Comparison of ENCODE assay signal across 8 cellular contexts in the genomic region with DNA sequence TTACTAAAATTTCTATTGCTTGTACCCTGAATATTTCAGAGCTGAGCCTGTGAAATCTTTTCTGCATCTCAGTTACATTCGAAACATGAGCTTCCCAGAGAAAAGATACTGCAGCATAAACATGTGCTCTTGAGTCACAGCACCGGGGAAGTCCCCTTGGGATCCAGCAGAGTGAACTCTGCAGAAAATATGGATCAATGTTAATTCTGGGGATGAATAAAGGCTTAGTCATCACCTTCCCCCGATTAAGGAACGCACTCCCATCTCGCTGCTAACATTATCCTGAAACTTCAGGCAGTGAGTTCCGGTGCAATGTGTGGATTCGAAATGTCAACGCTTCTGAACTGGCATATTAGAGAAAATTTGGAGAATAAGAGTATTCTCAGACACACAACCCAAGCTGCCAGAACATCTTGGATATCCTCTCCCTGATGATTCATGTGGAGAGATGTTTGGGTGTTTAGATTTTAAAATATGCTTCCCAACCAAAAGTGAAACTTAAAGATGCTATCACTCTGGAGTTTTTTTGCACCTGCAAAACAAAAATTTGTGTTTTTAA.
DNase-seq lines count a peak whose midpoint lies in the region; ATAC-seq, FAIRE-seq and TF ChIP-seq lines count a peak whose summit lies in the region.

No MANE protein-coding gene starts in this region.

- POLR2A ChIA-PET in PC-9 (lab: Charles Lee; ENCODE audit: unreplicated experiment) (interaction anchor here (0.5 to 0.8 kb wide), 3 partner anchors 40 to 216 kb away, joined by 3 to 6 read pairs (median 3); no protein-coding TSS in a partner anchor), endothelial cell of umbilical vein (lab: Charles Lee) (no interaction called here)

- dilution Hi-C loops in endothelial cell of umbilical vein (cut with MboI; ENCODE audit: extremely low pct_ligation_motif_present, low sequenced_read_pairs): no loop called here

- TF ChIP-seq POLR2A in endothelial cell of umbilical vein (IDR thresholded peaks at IDR 0.05; ENCODE audit: low read depth, low read length): no peak

- H3K27ac ChIP-seq in PC-9 (peak overlapping the region; percentile 96), endothelial cell of umbilical vein (ENCODE audit: insufficient read depth, low read depth, low read length) (peak overlapping the region; percentile 71)

- no peak overlapping the region for H2AFZ ChIP-seq in PC-9
- no peak overlapping the region for H2AFZ ChIP-seq in endothelial cell of umbilical vein (ENCODE audit: low read depth, low read length)

- H3K9me3 Mint-ChIP-seq in nephron progenitor cell: no peaks in the 10 kb centered on the region

- peak overlapping the region; percentile 62 for H3K9ac ChIP-seq in endothelial cell of umbilical vein (replicated peaks; ENCODE audit: extremely low read depth, insufficient read depth, low read length)

- DNase-seq in EH (ENCODE audit: low read depth) (peak; percentile 96), PC-9 (peak; percentile 49 to 89), endothelial cell of umbilical vein (ENCODE audit: low read depth, low spot score) (peak; percentile 89), occipital lobe (lab: John Stamatoyannopoulos, UW) (peak; percentile 16), NCI-H1092 treated with DMSO at 0.1 percent for 48 hours (lab: John Stamatoyannopoulos, UW) (no peak), T-helper 9 cell (no peak), nephron progenitor cell (no peak)

- H3K27me3 ChIP-seq in PC-9 (ENCODE audit: insufficient read depth, low read depth) (no peaks in the 10 kb centered on the region), endothelial cell of umbilical vein (ENCODE audit: control insufficient read depth in 2 of 2, insufficient read depth in 2 of 2, low read length in 2 of 2) (no peaks in the 10 kb centered on the region)

- H3K4me1 ChIP-seq in PC-9 (replicated peaks; ENCODE audit: insufficient read depth): peaks cover 41% of the 10 kb centered on the region
- H3K4me1 ChIP-seq in endothelial cell of umbilical vein (ENCODE audit: control insufficient read depth, extremely low read depth, insufficient read depth, low read length): peaks cover 52% of the 10 kb centered on the region

- CTCF ChIA-PET in PC-9 (lab: Charles Lee) (interaction anchor here (1.7 kb wide), 1 partner anchor 96 kb away, joined by 5 read pairs; no protein-coding TSS in a partner anchor), endothelial cell of umbilical vein (lab: Charles Lee) (interaction anchor here (1.4 to 3.1 kb wide), 6 partner anchors 9 to 119 kb away, joined by 4 to 23 read pairs (median 6); no protein-coding TSS in a partner anchor)

- H3K4me1 Mint-ChIP-seq in nephron progenitor cell: peaks cover 48% of the 10 kb centered on the region

- H3K4me3 Mint-ChIP-seq in nephron progenitor cell: no peak overlapping the region

- no peak overlapping the region for H3K27ac Mint-ChIP-seq in nephron progenitor cell

- no peaks in the 10 kb centered on the region for H3K9me2 ChIP-seq in PC-9 (ENCODE audit: insufficient read depth)

- BruUV-seq in PC-9 (replicated peaks; lab: Mats Ljungman, UMichigan): TSS peak; percentile 11
- BruUV-seq in endothelial cell of umbilical vein (replicated peaks; lab: Mats Ljungman, UMichigan): no TSS peak

- peaks cover 7% of the 10 kb centered on the region for H3K27me3 Mint-ChIP-seq in nephron progenitor cell (ENCODE audit: low read depth, poor library complexity)

- no peak for TF ChIP-seq CTCF in PC-9 (conservative IDR thresholded peaks at IDR 0.05)
- TF ChIP-seq CTCF in endothelial cell of umbilical vein (IDR thresholded peaks at IDR 0.05; ENCODE audit: extremely low read depth in 1 of 2, insufficient read depth in 1 of 2, low read depth in 1 of 2, low read length in 2 of 2): no peak
- TF ChIP-seq CTCF in nephron progenitor cell (IDR thresholded peaks at IDR 0.05): no peak

- H3K9me3 ChIP-seq in PC-9 (ENCODE audit: insufficient read depth, low read depth) (no peaks in the 10 kb centered on the region), endothelial cell of umbilical vein (replicated peaks; ENCODE audit: control insufficient read depth, insufficient read depth, low read length) (no peaks in the 10 kb centered on the region)

- H3K36me3 ChIP-seq in PC-9 (ENCODE audit: low read depth): no peaks in the 10 kb centered on the region
- peaks cover 3% of the 10 kb centered on the region in 2 experiments for H3K36me3 ChIP-seq in endothelial cell of umbilical vein (ENCODE audit: control insufficient read depth in 2 of 2, extremely low read depth in 1 of 2, insufficient read depth in 2 of 2, low read length in 2 of 2)

- H3K79me2 ChIP-seq in PC-9 (ENCODE audit: low read depth) (no peaks in the 10 kb centered on the region), endothelial cell of umbilical vein (ENCODE audit: control insufficient read depth, insufficient read depth, low read length) (no peaks in the 10 kb centered on the region)

- H4K20me1 ChIP-seq in PC-9 (ENCODE audit: insufficient read depth): no peaks in the 10 kb centered on the region
- no peaks in the 10 kb centered on the region for H4K20me1 ChIP-seq in endothelial cell of umbilical vein (replicated peaks; ENCODE audit: control insufficient read depth, extremely low read depth, insufficient read depth, low read length)

- H3K9me1 ChIP-seq in endothelial cell of umbilical vein (replicated peaks; ENCODE audit: control insufficient read depth, extremely low read depth, insufficient read depth, low read length): no peaks in the 10 kb centered on the region

- intact Hi-C loops in PC-9 (cut with micrococcal nuclease; ENCODE audit: unreplicated experiment) (loop anchor here (1.0 to 2.0 kb wide), 5 partner anchors 53 to 154 kb away; a partner anchor contains a TSS), endothelial cell of umbilical vein (cut with micrococcal nuclease) (loop anchor here (1.0 to 5.0 kb wide), 11 partner anchors 25 to 349 kb away; a partner anchor contains a TSS)

- peak; percentile 93 for FAIRE-seq in endothelial cell of umbilical vein (lab: Jason Lieb, UNC)

- peaks cover 30% of the 10 kb centered on the region for H3F3A ChIP-seq in PC-9 (ENCODE audit: insufficient read depth, low read depth)

- H3K4me2 ChIP-seq in PC-9 (peak overlapping the region; percentile 95), endothelial cell of umbilical vein (ENCODE audit: insufficient read depth, low read length) (peak overlapping the region; percentile 93)

- peak overlapping the region; percentile 59; the same call in 1 of the 2 replicates for H3K4me3 ChIP-seq in PC-9
- peak overlapping the region in 2 of 3 experiments; percentile 37 to 71 for H3K4me3 ChIP-seq in endothelial cell of umbilical vein (replicated peaks in 1 of 3; ENCODE audit: insufficient read depth in 1 of 3, low read depth in 1 of 3, low read length in 3 of 3)

- H3K36me3 Mint-ChIP-seq in nephron progenitor cell (ENCODE audit: low read depth): peaks cover 18% of the 10 kb centered on the region

- ATAC-seq in HG02852 (IDR thresholded peaks at IDR 0.05; ENCODE audit: unreplicated experiment): no peak

TF ChIP-seq in endothelial cell of umbilical vein, 7 proteins besides CTCF, POLR2A, EP300 and RAD21:
- TF ChIP-seq FOS (IDR thresholded peaks at IDR 0.05; ENCODE audit: borderline replicate concordance, insufficient read depth, low read length): peak; percentile 98
- no peak for TF ChIP-seq EZH2 (IDR thresholded peaks at IDR 0.05; ENCODE audit: borderline replicate concordance, low read depth, low read length, severe bottlenecking)
- TF ChIP-seq GATA2 (IDR thresholded peaks at IDR 0.05; ENCODE audit: insufficient read depth, insufficient read length, low read depth, low read length): peak; percentile 41
- TF ChIP-seq POLR2AphosphoS5 (IDR thresholded peaks at IDR 0.05; ENCODE audit: insufficient read depth, low read depth, low read length): peak; percentile 32
- peak; percentile 62 for TF ChIP-seq MYC (IDR thresholded peaks at IDR 0.05; ENCODE audit: low read depth, low read length)
- peak; percentile 82 for TF ChIP-seq JUN (IDR thresholded peaks at IDR 0.05; ENCODE audit: borderline replicate concordance, insufficient read depth, insufficient read length, low read depth)
- TF ChIP-seq, protein P1, sequence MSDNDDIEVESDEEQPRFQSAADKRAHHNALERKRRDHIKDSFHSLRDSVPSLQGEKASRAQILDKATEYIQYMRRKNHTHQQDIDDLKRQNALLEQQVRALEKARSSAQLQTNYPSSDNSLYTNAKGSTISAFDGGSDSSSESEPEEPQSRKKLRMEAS (IDR thresholded peaks at IDR 0.05; ENCODE audit: insufficient read depth, insufficient read length): peak; percentile 58

Comparison
In these comparisons a context has a peak if more than half of its experiments do, and no peak if none do; other contexts are left out.
1. DNase-seq: peak in EH (single experiment), PC-9 (2 of 2), endothelial cell of umbilical vein (single experiment) and occipital lobe (single experiment); none in NCI-H1092 treated with DMSO at 0.1 percent for 48 hours (single experiment), T-helper 9 cell (single experiment) and nephron progenitor cell (single experiment).